In genomic region chr1:229032455-229032854, GRCh38 we compare ENCODE assay signal across 1 cellular context.
TF ChIP-seq lines count a peak whose summit lies in the region.

No MANE protein-coding gene starts in this region.

TF ChIP-seq in H1, 55 proteins besides CTCF, POLR2A, EP300 and RAD21 (continued from another document):
- no peak for TF ChIP-seq GTF2F1 (IDR thresholded peaks at IDR 0.05; ENCODE audit: borderline replicate concordance, low read depth, low read length)
- TF ChIP-seq SIN3A (conservative IDR thresholded peaks at IDR 0.05 in 1 of 2, IDR thresholded peaks at IDR 0.05 in 1 of 2; ENCODE audit: low read depth in 1 of 2, low read length in 2 of 2): no peak
- TF ChIP-seq CHD2 (IDR thresholded peaks at IDR 0.05; ENCODE audit: low read length): no peak
- no peak for TF ChIP-seq EGR1 (IDR thresholded peaks at IDR 0.05; ENCODE audit: borderline replicate concordance, low read depth, low read length)
- no peak for TF ChIP-seq CBX5 (IDR thresholded peaks at IDR 0.05; ENCODE audit: low read depth, low read length)
